In the genomic region with DNA sequence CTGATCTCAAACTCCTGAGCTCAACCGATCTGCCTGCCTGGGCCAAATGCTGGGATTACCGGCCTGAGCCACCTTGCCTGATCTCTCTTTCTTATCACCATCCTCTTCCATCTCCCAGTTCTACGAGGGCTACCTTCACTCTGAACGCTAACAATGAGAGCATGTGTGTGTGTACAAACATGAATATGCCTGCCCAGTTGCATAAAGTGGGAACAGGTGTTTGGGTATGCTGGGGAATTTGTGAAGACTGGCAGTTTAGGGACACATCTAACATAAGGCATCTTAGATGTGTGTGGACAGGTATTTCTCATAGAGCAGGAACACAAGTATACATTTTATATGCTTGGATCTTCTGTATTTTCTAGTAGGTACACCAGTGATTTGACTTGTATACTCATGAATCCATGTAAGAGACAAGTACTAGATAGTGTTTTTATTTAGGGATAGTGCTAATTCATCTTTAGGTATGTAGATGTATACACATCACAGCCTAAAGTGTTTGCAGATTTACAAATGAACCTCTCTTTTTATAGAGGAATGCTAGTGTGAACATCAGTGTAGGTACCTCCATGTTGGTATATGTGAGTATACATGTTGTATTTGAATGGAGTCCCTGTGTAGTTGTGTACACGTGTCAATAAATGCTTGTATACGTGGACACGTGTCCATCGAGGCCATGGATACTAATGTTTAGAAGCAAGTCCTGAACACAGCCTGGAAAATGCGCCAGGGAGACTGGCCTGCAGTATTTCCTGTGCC, we compare ENCODE assay signal across 8 cellular contexts. TPM values are rescaled to one million over a fixed set of nuclear protein-coding genes. Genes with fewer than 3 reads are reported as not detected.
A peak's percentile ranks its signal among the peaks of the same experiment; 100 is the strongest.
DNase-seq lines count a peak whose midpoint lies in the region; ATAC-seq and TF ChIP-seq lines count a peak whose summit lies in the region.

No MANE protein-coding gene starts in this region.

- peaks cover 0 to 49% (median 28%) of the 10 kb centered on the region in 7 donors for H3K9me3 Mint-ChIP-seq in CD14-positive monocyte
- H3K9me3 Mint-ChIP-seq in nephron progenitor cell = no peaks in the 10 kb centered on the region

- H3K27me3 Mint-ChIP-seq in CD14-positive monocyte (ENCODE audit: low read depth in 3 of 3) = peaks cover 68 to 87% (median 80%) of the 10 kb centered on the region in 3 donors
- H3K27me3 Mint-ChIP-seq in nephron progenitor cell (ENCODE audit: low read depth, poor library complexity) = peaks cover 100% of the 10 kb centered on the region

- H3K27ac ChIP-seq in foreskin keratinocyte = no peak overlapping the region

- H3K4me3 Mint-ChIP-seq in CD14-positive monocyte (peak overlapping the region; percentile 93 to 94), nephron progenitor cell (peak overlapping the region; percentile 72)

- H3K4me1 Mint-ChIP-seq in CD14-positive monocyte = peaks cover 87% of the 10 kb centered on the region
- peaks cover 62% of the 10 kb centered on the region for H3K4me1 Mint-ChIP-seq in nephron progenitor cell

- peaks cover 96% of the 10 kb centered on the region for H3K27me3 ChIP-seq in foreskin keratinocyte

- TF ChIP-seq CTCF in CD14-positive monocyte (IDR thresholded peaks at IDR 0.05) (no peak), choroid plexus epithelial cell (conservative IDR thresholded peaks at IDR 0.05; ENCODE audit: low read depth, low read length) (no peak), nephron progenitor cell (IDR thresholded peaks at IDR 0.05) (no peak), foreskin keratinocyte (conservative IDR thresholded peaks at IDR 0.05) (no peak)

- H3K4me1 ChIP-seq in foreskin keratinocyte = no peaks in the 10 kb centered on the region

- H3K36me3 Mint-ChIP-seq in CD14-positive monocyte (peaks cover 30 to 41% of the 10 kb centered on the region in 2 donors), nephron progenitor cell (ENCODE audit: low read depth) (no peaks in the 10 kb centered on the region)

- ATAC-seq in foreskin keratinocyte = no peak

- peak overlapping the region; percentile 82 for H3K4me3 ChIP-seq in Jurkat, Clone E6-1 (ENCODE audit: low read length)
- H3K4me3 ChIP-seq in choroid plexus epithelial cell (ENCODE audit: low read depth, low read length) = peak overlapping the region; percentile 31

- intact Hi-C loops in CD14-positive monocyte (cut with micrococcal nuclease) = no loop called here

- DNase-seq in CD14-positive monocyte (ENCODE audit: low spot score) (no peak), choroid plexus epithelial cell (ENCODE audit: low read depth) (no peak), nephron progenitor cell (no peak), SKM-1 (lab: John Stamatoyannopoulos, UW; ENCODE audit: unreplicated experiment) (no peak), Kasumi-1 (lab: John Stamatoyannopoulos, UW) (no peak), NCI-H1417 treated with DMSO at 0.1 percent for 48 hours (lab: John Stamatoyannopoulos, UW) (no peak), foreskin keratinocyte (no peak)
- DNase-seq in Jurkat, Clone E6-1 (ENCODE audit: low read depth, low spot score) = no peak

- H3K27ac Mint-ChIP-seq in CD14-positive monocyte = peak overlapping the region in 1 of 7 donors; percentile 81
- H3K27ac Mint-ChIP-seq in nephron progenitor cell = no peak overlapping the region

RNA-seq across cellular contexts. Expression of a gene that starts 1.2 kb away (rescaled TPM):
- under 1 TPM in 1 of 2 donors, not detected in 1; 0.20 TPM for polyA plus RNA-seq in CD14-positive monocyte
- polyA plus RNA-seq in Jurkat, Clone E6-1 (2012; ENCODE audit: insufficient read depth, insufficient read length) = 12.1 TPM
- total RNA-seq in foreskin keratinocyte = 0.14 TPM in 1 of 2 replicates, not detected in the other
- polyA plus RNA-seq in foreskin keratinocyte = 0.19 and 0.23 TPM in 2 replicates

RNA-seq across cellular contexts. Expression of a gene that starts 27.2 kb away (rescaled TPM):
- polyA plus RNA-seq in CD14-positive monocyte (not detected), foreskin keratinocyte (1.7 and 1.9 TPM in 2 replicates)
- 4.1 TPM for polyA plus RNA-seq in Jurkat, Clone E6-1 (2012; ENCODE audit: insufficient read depth, insufficient read length)
- 1.2 and 1.3 TPM in 2 replicates for total RNA-seq in foreskin keratinocyte
